24 cellular contexts compared by ENCODE assay signal in the genomic region with DNA sequence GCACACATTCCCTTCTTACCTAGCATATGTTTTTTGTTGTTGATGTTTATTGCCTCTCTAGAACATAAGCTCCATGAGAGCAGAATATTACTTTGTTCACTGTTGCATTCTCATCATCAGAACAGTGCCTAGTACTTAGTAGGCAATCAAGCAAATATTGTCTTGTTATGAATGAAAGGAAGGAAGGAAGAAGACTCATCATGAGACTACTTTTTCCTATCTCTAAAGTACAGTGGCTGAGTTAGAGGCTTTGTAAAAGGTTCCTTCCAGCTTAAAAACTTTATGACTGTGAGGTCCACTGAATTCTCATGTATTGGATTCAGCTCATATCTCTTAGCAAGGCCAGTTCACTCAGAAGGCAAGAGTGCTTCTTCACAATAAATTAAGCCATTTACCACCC.
"Had no signal": no experiment of that assay in that cellular context is flagged by ENCODE, and none has a peak within 500 bp of the region (broad histone marks: within the 10 kb centered on the region; RNA-seq: fewer than 3 reads in every experiment).

No MANE protein-coding gene starts in this region.

- H3K9me3 ChIP-seq: esophagus squamous epithelium, left lung, right lobe of liver, stomach, thyroid gland, vagina had no signal

- H3K36me3 ChIP-seq: esophagus squamous epithelium, heart right ventricle, left lung, neural progenitor cell, right lobe of liver, stomach, thyroid gland, vagina had no signal

- H2AFZ ChIP-seq: neural progenitor cell, parathyroid adenoma had no signal

- H3K4me2 ChIP-seq: neural progenitor cell had no signal

- H3K9me3 Mint-ChIP-seq: neural progenitor cell had no signal

- H3K4me3 Mint-ChIP-seq: naive thymus-derived CD4-positive, alpha-beta T cell; neural progenitor cell had no signal

- H3K27me3 ChIP-seq: esophagus squamous epithelium, heart right ventricle, left lung, neural progenitor cell, right lobe of liver, stomach, thyroid gland, vagina had no signal

- ATAC-seq: heart right ventricle; left lung; naive thymus-derived CD4-positive, alpha-beta T cell; right lobe of liver had no signal

- H3K4me1 ChIP-seq: neural progenitor cell, vagina had no signal

- DNase-seq: effector memory CD4-positive, alpha-beta T cell; erythroblast; esophagus squamous epithelium; foreskin melanocyte; glutamatergic neuron; heart right ventricle; hippocampal formation; left cardiac atrium; left lung; mesenchymal stem cell; midbrain; naive thymus-derived CD4-positive, alpha-beta T cell; right lobe of liver; small intestine; stimulated activated CD4-positive, alpha-beta T cell treated with anti-CD3 and anti-CD28 coated beads, Interleukin-15, amount 100 ng/mL, for 24 hours; stimulated activated CD4-positive, alpha-beta T cell treated with anti-CD3 and anti-CD28 coated beads, Interleukin-2, amount 100 ng/mL, for 48 hours; stimulated activated naive CD4-positive, alpha-beta T cell treated with Interleukin-2 at 50 U/mL for 16 hours; stomach; thyroid gland; trophoblast cell had no signal

- H3K27ac ChIP-seq: esophagus squamous epithelium, heart right ventricle, left lung, neural progenitor cell, parathyroid adenoma, right lobe of liver, stomach, thyroid gland, vagina had no signal

- H3K27ac Mint-ChIP-seq: naive thymus-derived CD4-positive, alpha-beta T cell; neural progenitor cell; progenitor cell of endocrine pancreas had no signal

- H3K4me1 Mint-ChIP-seq: neural progenitor cell had no signal

- H3K36me3 Mint-ChIP-seq: neural progenitor cell had no signal

- H3K9ac ChIP-seq: neural progenitor cell, parathyroid adenoma had no signal

- H3K4me3 ChIP-seq: esophagus squamous epithelium, heart right ventricle, left lung, neural progenitor cell, right lobe of liver, stomach, thyroid gland, vagina had no signal
